In genomic region chr6:49524541-49524940, GRCh38 we compare ENCODE assay signal across 20 cellular contexts. TPM values are rescaled to one million over a fixed set of nuclear protein-coding genes. Genes with fewer than 3 reads are reported as not detected.
DNase-seq lines count a peak whose midpoint lies in the region; ATAC-seq, FAIRE-seq and TF ChIP-seq lines count a peak whose summit lies in the region.
"Had no signal": no experiment of that assay in that cellular context is flagged by ENCODE, and none has a peak within 500 bp of the region (broad histone marks: within the 10 kb centered on the region; RNA-seq: fewer than 3 reads in every experiment).

No MANE protein-coding gene starts in this region.

- CTCF ChIA-PET in HepG2 (lab: Yijun Ruan, JAX; ENCODE audit: low intra/inter-chr PET ratio, low total read pairs), result no interaction called here

- ATAC-seq in HepG2 (no peak), GM21515 (IDR thresholded peaks at IDR 0.05; ENCODE audit: unreplicated experiment) (no peak)
- ATAC-seq: CD8-positive, alpha-beta T cell; GM12878; HCT116 had no signal

- no peak for FAIRE-seq in HepG2 (lab: Jason Lieb, UNC)
- FAIRE-seq: GM12878, GM18507, H54 had no signal

- DNase-seq in NCI-H1105 treated with DMSO at 0.1 percent for 48 hours (lab: John Stamatoyannopoulos, UW), result peak; percentile 21
- no peak for DNase-seq in NCI-H1105 (lab: John Stamatoyannopoulos, UW)
- peak; percentile 81 for DNase-seq in NCI-H69 (lab: John Stamatoyannopoulos, UW)
- DNase-seq in HepG2 (ENCODE audit: low spot score), result no peak
- DNase-seq in NCI-H187 (lab: John Stamatoyannopoulos, UW), result no peak
- DNase-seq: ACHN; Caco-2; CD8-positive, alpha-beta T cell; DMS79; GM23248; IMR-90 had no signal

- no peak overlapping the region for H3K4me3 ChIP-seq in HepG2 (replicated peaks in 1 of 3; ENCODE audit: insufficient read depth in 1 of 3, low read depth in 2 of 3, low read length in 3 of 3)
- H3K4me3 ChIP-seq: BLaER1 treated with 17β-estradiol and CSF1 and Interleukin-3, amounts not matched to agents 10 nM and 100 nM; GM12878; GM23248 had no signal

- H3K79me2 ChIP-seq in HepG2 (ENCODE audit: insufficient read depth, low read length), result no peaks in the 10 kb centered on the region

- no TSS peak for BruUV-seq in HepG2 (replicated peaks; lab: Mats Ljungman, UMichigan)

- no peaks in the 10 kb centered on the region for H3K9me3 ChIP-seq in HepG2 (ENCODE audit: low read length)
- H3K9me3 ChIP-seq: BLaER1 treated with 17β-estradiol and CSF1 and Interleukin-3, amounts not matched to agents 10 nM and 100 nM; Caco-2 had no signal

- TF ChIP-seq POLR2A in HepG2 (IDR thresholded peaks at IDR 0.05; ENCODE audit: insufficient read depth in 1 of 2, low read depth in 2 of 2, low read length in 2 of 2), result no peak

- H3K27ac ChIP-seq in 22Rv1 (peak overlapping the region; percentile 67; the same call in 1 of the 2 replicates), HepG2 (ENCODE audit: extremely low read length, insufficient read depth, low read length) (peak overlapping the region; percentile 84)
- H3K27ac ChIP-seq: BLaER1 treated with 17β-estradiol and CSF1 and Interleukin-3, amounts not matched to agents 10 nM and 100 nM; GM23248 had no signal

- H3K9ac ChIP-seq in HepG2 (ENCODE audit: insufficient read depth, low read depth, low read length), result no peak overlapping the region
- H3K9ac ChIP-seq: BLaER1 treated with 17β-estradiol and CSF1 and Interleukin-3, amounts not matched to agents 10 nM and 100 nM; GM23248 had no signal

- POLR2A ChIA-PET in HepG2 (lab: Yijun Ruan, JAX), result no interaction called here

- intact Hi-C loops in HepG2 (cut with micrococcal nuclease; ENCODE audit: unreplicated experiment), result loop anchor here (5.0 kb wide), 1 partner anchor 238 kb away; no protein-coding TSS in a partner anchor

- no peaks in the 10 kb centered on the region for H3K36me3 ChIP-seq in HepG2 (replicated peaks in 1 of 2; ENCODE audit: control insufficient read depth in 1 of 2, insufficient read depth in 2 of 2, low read length in 2 of 2)
- H3K36me3 ChIP-seq: BLaER1 treated with 17β-estradiol and CSF1 and Interleukin-3, amounts not matched to agents 10 nM and 100 nM had no signal

- TF ChIP-seq RAD21 in HepG2 (CRISPR knock-in tag; IDR thresholded peaks at IDR 0.05), result no peak

- H2AFZ ChIP-seq in HepG2 (ENCODE audit: low read length), result no peak overlapping the region
- H2AFZ ChIP-seq: GM23248 had no signal

- 75% methylated on average over 7 of the region's 7 CpGs for WGBS in HepG2 (ENCODE audit: low lambda C conversion rate)

- TF ChIP-seq CTCF in 22Rv1 (IDR thresholded peaks at IDR 0.05) (no peak), HepG2 (CRISPR knock-in tag; IDR thresholded peaks at IDR 0.05) (no peak)

- no peak overlapping the region for H3K4me2 ChIP-seq in HepG2 (ENCODE audit: low read depth, low read length)
- H3K4me2 ChIP-seq: BLaER1 treated with 17β-estradiol and CSF1 and Interleukin-3, amounts not matched to agents 10 nM and 100 nM had no signal

- TF ChIP-seq EP300 in HepG2 (IDR thresholded peaks at IDR 0.05; ENCODE audit: low read depth in 2 of 2, low read length in 2 of 2) (no peak), HepG2 (CRISPR knock-in tag; IDR thresholded peaks at IDR 0.05; ENCODE audit: borderline replicate concordance) (no peak)

- H3K27me3 ChIP-seq in HepG2 (ENCODE audit: control insufficient read depth in 1 of 2, insufficient read depth in 2 of 2, low read length in 2 of 2), result no peaks in the 10 kb centered on the region
- H3K27me3 ChIP-seq: BLaER1 treated with 17β-estradiol and CSF1 and Interleukin-3, amounts not matched to agents 10 nM and 100 nM had no signal

- H3K4me1 ChIP-seq in HepG2 (ENCODE audit: insufficient read depth, low read length), result peaks cover 72% of the 10 kb centered on the region
- H3K4me1 ChIP-seq: BLaER1 treated with 17β-estradiol and CSF1 and Interleukin-3, amounts not matched to agents 10 nM and 100 nM had no signal

- no peaks in the 10 kb centered on the region for H4K20me1 ChIP-seq in HepG2 (ENCODE audit: insufficient read depth, low read length)
- H4K20me1 ChIP-seq: BLaER1 treated with 17β-estradiol and CSF1 and Interleukin-3, amounts not matched to agents 10 nM and 100 nM had no signal

- in situ Hi-C loops in HepG2 (cut with HindIII; ENCODE audit: extremely low pct_ligation_motif_present, low pct_unique_long_range_greater_than_20kb), result no loop called here

TF ChIP-seq in HepG2, 621 proteins besides CTCF, POLR2A, EP300 and RAD21 (continues in another document):
- peak; percentile 32; the same call in 1 of the 2 replicates for TF ChIP-seq ZNF687 (CRISPR knock-in tag; IDR thresholded peaks at IDR 0.05)

RNA-seq across cellular contexts. Expression of gene GLYATL3, which starts 24.8 kb away (rescaled TPM):
- total RNA-seq in HepG2 (2016; rRNA removed; fragmentation: Illumina TruSeq; extraction: Trizol), result not detected in 2 replicates
- total RNA-seq in HepG2 (2016; cell fraction: cytosol; rRNA removed; fragmentation: Illumina TruSeq; extraction: Trizol; ENCODE audit: low read depth), result not detected in 2 replicates
- total RNA-seq in HepG2 (2016; cell fraction: insoluble cytoplasmic fraction; rRNA removed; fragmentation: Illumina TruSeq; extraction: Trizol), result not detected in 2 replicates
- not detected in 2 replicates for total RNA-seq in HepG2 (2016; cell fraction: membrane; rRNA removed; fragmentation: Illumina TruSeq; extraction: Trizol)
- total RNA-seq in HepG2 (2016; cell fraction: nucleus; rRNA removed; fragmentation: Illumina TruSeq; extraction: Trizol), result not detected in 2 replicates
- polyA plus RNA-seq in HepG2 (2011; rRNA removed), result 0.05 TPM in 1 of 2 replicates, not detected in the other
- polyA plus RNA-seq in HepG2 (2011; cell fraction: cytosol; rRNA removed), result not detected in 2 replicates
- not detected in 2 replicates for polyA plus RNA-seq in HepG2 (2011; cell fraction: nucleus; rRNA removed)
- not detected in 2 replicates for polyA plus RNA-seq in HepG2 (2012)
- polyA plus RNA-seq in HepG2 (2016; cell fraction: cytosol; fragmentation: Illumina TruSeq; extraction: Trizol; ENCODE audit: low read depth), result not detected in 2 replicates
- polyA plus RNA-seq in HepG2 (2016; cell fraction: insoluble cytoplasmic fraction; fragmentation: Illumina TruSeq; extraction: Trizol; ENCODE audit: low read depth), result not detected in 2 replicates
- polyA plus RNA-seq in HepG2 (2016; cell fraction: membrane; fragmentation: Illumina TruSeq; extraction: Trizol; ENCODE audit: low read depth), result not detected in 2 replicates
- polyA plus RNA-seq in HepG2 (2016; cell fraction: nucleus; fragmentation: Illumina TruSeq; extraction: Trizol; ENCODE audit: insufficient read depth, low read depth), result not detected in 2 replicates
- not detected in 2 replicates for polyA minus RNA-seq in HepG2 (2011; rRNA and poly(A)+ RNA removed; ENCODE audit: low replicate concordance)
- polyA minus RNA-seq in HepG2 (2011; cell fraction: cytosol; rRNA and poly(A)+ RNA removed), result not detected in 2 replicates
- not detected in 2 replicates for polyA minus RNA-seq in HepG2 (2011; cell fraction: nucleus; rRNA and poly(A)+ RNA removed)
- total RNA-seq: A172; Caco-2; CD8-positive, alpha-beta T cell; G401; GM12878; GM23248; IMR-90 had no signal
- polyA plus RNA-seq: GM12878, GM23248, IMR-90 had no signal

RNA-seq across cellular contexts. Expression of gene C6orf141, which starts 25.9 kb away (rescaled TPM):
- not detected in 2 replicates for total RNA-seq in HepG2 (2016; rRNA removed; fragmentation: Illumina TruSeq; extraction: Trizol)
- not detected in 2 replicates for total RNA-seq in HepG2 (2016; cell fraction: cytosol; rRNA removed; fragmentation: Illumina TruSeq; extraction: Trizol; ENCODE audit: low read depth)
- not detected in 2 replicates for total RNA-seq in HepG2 (2016; cell fraction: insoluble cytoplasmic fraction; rRNA removed; fragmentation: Illumina TruSeq; extraction: Trizol)
- total RNA-seq in HepG2 (2016; cell fraction: membrane; rRNA removed; fragmentation: Illumina TruSeq; extraction: Trizol), result not detected in 2 replicates
- not detected in 2 replicates for total RNA-seq in HepG2 (2016; cell fraction: nucleus; rRNA removed; fragmentation: Illumina TruSeq; extraction: Trizol)
- polyA plus RNA-seq in HepG2 (2011; rRNA removed), result 0.07 and 0.12 TPM in 2 replicates
- not detected in 2 replicates for polyA plus RNA-seq in HepG2 (2011; cell fraction: cytosol; rRNA removed)
- 0.29 TPM in 1 of 2 replicates, not detected in the other for polyA plus RNA-seq in HepG2 (2011; cell fraction: nucleus; rRNA removed)
- polyA plus RNA-seq in HepG2 (2012), result not detected in 2 replicates
- not detected in 2 replicates for polyA plus RNA-seq in HepG2 (2016; cell fraction: cytosol; fragmentation: Illumina TruSeq; extraction: Trizol; ENCODE audit: low read depth)
- polyA plus RNA-seq in HepG2 (2016; cell fraction: insoluble cytoplasmic fraction; fragmentation: Illumina TruSeq; extraction: Trizol; ENCODE audit: low read depth), result not detected in 2 replicates
- polyA plus RNA-seq in HepG2 (2016; cell fraction: membrane; fragmentation: Illumina TruSeq; extraction: Trizol; ENCODE audit: low read depth), result not detected in 2 replicates
- polyA plus RNA-seq in HepG2 (2016; cell fraction: nucleus; fragmentation: Illumina TruSeq; extraction: Trizol; ENCODE audit: insufficient read depth, low read depth), result not detected in 2 replicates
- not detected in 2 replicates for polyA minus RNA-seq in HepG2 (2011; rRNA and poly(A)+ RNA removed; ENCODE audit: low replicate concordance)
- polyA minus RNA-seq in HepG2 (2011; cell fraction: cytosol; rRNA and poly(A)+ RNA removed), result not detected in 2 replicates
- polyA minus RNA-seq in HepG2 (2011; cell fraction: nucleus; rRNA and poly(A)+ RNA removed), result not detected in 2 replicates
- total RNA-seq: CD8-positive, alpha-beta T cell; GM12878; GM23248; IMR-90 had no signal
- polyA plus RNA-seq: GM23248, IMR-90 had no signal

Comparison
In these comparisons a context has a peak if more than half of its experiments do, and no peak if none do; other contexts are left out.
1. DNase-seq: peak in NCI-H1105 treated with DMSO at 0.1 percent for 48 hours (single experiment) and NCI-H69 (single experiment); none in NCI-H1105 (single experiment), HepG2 (single experiment) and NCI-H187 (0 of 2).